ENCODE assay signal across 22 cellular contexts in genomic region chr6:109878291-109878690, GRCh38.
DNase-seq lines count a peak whose midpoint lies in the region; ATAC-seq, FAIRE-seq and TF ChIP-seq lines count a peak whose summit lies in the region.
"Had no signal": no experiment of that assay in that cellular context is flagged by ENCODE, and none has a peak within 500 bp of the region (broad histone marks: within the 10 kb centered on the region; RNA-seq: fewer than 3 reads in every experiment).

No MANE protein-coding gene starts in this region.

- H3K4me1 Mint-ChIP-seq in MCF 10A (ENCODE audit: insufficient read depth, unreplicated experiment) = peaks cover 25% of the 10 kb centered on the region
- H3K4me1 Mint-ChIP-seq in natural killer cell = no peaks in the 10 kb centered on the region

- H3K4me3 Mint-ChIP-seq in MCF 10A (ENCODE audit: unreplicated experiment) (no peak overlapping the region), natural killer cell (no peak overlapping the region)
- H3K4me3 Mint-ChIP-seq: CD8-positive, alpha-beta T cell had no signal

- peak overlapping the region; percentile 9 for H3K4me2 ChIP-seq in mammary epithelial cell (ENCODE audit: insufficient read depth, low read depth, low read length)
- H3K4me2 ChIP-seq in hepatocyte = no peak overlapping the region
- H3K4me2 ChIP-seq: BLaER1, KMS-11, SK-N-SH had no signal

- CTCF ChIA-PET in mammary epithelial cell (lab: Charles Lee; ENCODE audit: low non-redundant PET) (no interaction called here), MCF 10A (lab: Yijun Ruan, JAX) (no interaction called here)

- DNase-seq in mammary epithelial cell (no peak), MCF 10A (ENCODE audit: unreplicated experiment) (no peak), hepatocyte (ENCODE audit: low spot score) (no peak), posterior cingulate gyrus (no peak), urothelium cell line (ENCODE audit: low spot score) (no peak), natural killer cell (no peak)
- DNase-seq: CD8-positive, alpha-beta T cell; DND-41; MG63; NCI-H1092; NCI-H510A; SHP77; SK-N-SH had no signal

- intact Hi-C loops in mammary epithelial cell (cut with micrococcal nuclease) (no loop called here), MCF 10A (cut with micrococcal nuclease) (no loop called here), posterior cingulate gyrus (cut with DNase I) (no loop called here), natural killer cell (cut with micrococcal nuclease) (no loop called here)

- dilution Hi-C loops in mammary epithelial cell (cut with HindIII; ENCODE audit: low sequenced_read_pairs) = no loop called here

- H3K79me2 ChIP-seq in mammary epithelial cell (ENCODE audit: insufficient read depth, low read length) = no peaks in the 10 kb centered on the region
- no peaks in the 10 kb centered on the region for H3K79me2 ChIP-seq in hepatocyte

- no peaks in the 10 kb centered on the region for H4K20me1 ChIP-seq in mammary epithelial cell (ENCODE audit: insufficient read depth, low read length)
- no peaks in the 10 kb centered on the region for H4K20me1 ChIP-seq in hepatocyte (ENCODE audit: insufficient read depth, poor library complexity, severe bottlenecking)
- H4K20me1 ChIP-seq: BLaER1 had no signal

- H3K36me3 ChIP-seq in mammary epithelial cell (ENCODE audit: insufficient read depth, low read length) = no peaks in the 10 kb centered on the region
- no peaks in the 10 kb centered on the region for H3K36me3 ChIP-seq in hepatocyte (replicated peaks; ENCODE audit: insufficient read depth, low read depth)
- H3K36me3 ChIP-seq: BLaER1, MG63 had no signal

- no peak overlapping the region for H3K9ac ChIP-seq in mammary epithelial cell (ENCODE audit: insufficient read depth, low read length)
- H3K9ac ChIP-seq: BLaER1, KMS-11, SK-N-SH had no signal

- POLR2A ChIA-PET in MCF 10A (lab: Yijun Ruan, JAX) = no interaction called here

- H2AFZ ChIP-seq in mammary epithelial cell (ENCODE audit: low read depth, low read length) (peak overlapping the region; percentile 7), hepatocyte (no peak overlapping the region)

- no peaks in the 10 kb centered on the region for H3K27me3 ChIP-seq in mammary epithelial cell (ENCODE audit: insufficient read depth, low read length)
- H3K27me3 ChIP-seq in hepatocyte = no peaks in the 10 kb centered on the region
- H3K27me3 ChIP-seq: BLaER1, MG63 had no signal

- H3K9me2 ChIP-seq in hepatocyte (replicated peaks; ENCODE audit: insufficient read depth) = no peaks in the 10 kb centered on the region
- H3K9me2 ChIP-seq: SK-N-SH had no signal

- no peak for ATAC-seq in HG02973 (IDR thresholded peaks at IDR 0.05; ENCODE audit: unreplicated experiment)
- ATAC-seq in natural killer cell = no peak
- ATAC-seq: CD8-positive, alpha-beta T cell; HCT116; HepG2 had no signal

- peaks cover 8% of the 10 kb centered on the region for H3K9me3 ChIP-seq in mammary epithelial cell (replicated peaks; ENCODE audit: insufficient read depth, low read length)
- H3K9me3 ChIP-seq in hepatocyte (ENCODE audit: low read depth) = no peaks in the 10 kb centered on the region
- H3K9me3 ChIP-seq: MG63, SK-N-SH had no signal

- H3K27ac ChIP-seq in mammary epithelial cell (ENCODE audit: insufficient read depth, low read depth, low read length) (no peak overlapping the region), hepatocyte (peak overlapping the region; percentile 16), skin epidermis (peak overlapping the region in 16 of 21 experiments; percentile 53 to 90 (median 73))
- H3K27ac ChIP-seq: BLaER1, KMS-11 had no signal

- no peaks in the 10 kb centered on the region for H3K36me3 Mint-ChIP-seq in MCF 10A (ENCODE audit: insufficient read depth, unreplicated experiment)
- H3K36me3 Mint-ChIP-seq in natural killer cell = no peaks in the 10 kb centered on the region
- H3K36me3 Mint-ChIP-seq: CD8-positive, alpha-beta T cell had no signal

- no TSS peak for BruUV-seq in mammary epithelial cell (replicated peaks; lab: Mats Ljungman, UMichigan)
- no TSS peak for BruUV-seq in MCF 10A (replicated peaks; lab: Mats Ljungman, UMichigan)

- H3K4me1 ChIP-seq in mammary epithelial cell (ENCODE audit: insufficient read depth, low read length) = peaks cover 7% of the 10 kb centered on the region
- H3K4me1 ChIP-seq in hepatocyte (ENCODE audit: insufficient read depth) = no peaks in the 10 kb centered on the region

- no peak for FAIRE-seq in urothelium cell line (lab: Jason Lieb, UNC)
- FAIRE-seq: A204.1, G401.6, HepG2, RCC 7860 had no signal

- no peaks in the 10 kb centered on the region for H3K27me3 Mint-ChIP-seq in MCF 10A (ENCODE audit: insufficient read depth, unreplicated experiment)
- peaks cover 12 to 17% of the 10 kb centered on the region in 2 donors for H3K27me3 Mint-ChIP-seq in natural killer cell (ENCODE audit: low read depth in 2 of 2)

- 6% methylated on average over 3 of the region's 3 CpGs for WGBS in mammary epithelial cell (ENCODE audit: low coverage, missing lambda C conversion rate)
- 67% methylated on average over 3 of the region's 3 CpGs for WGBS in hepatocyte (ENCODE audit: low lambda C conversion rate, missing lambda C conversion rate)

- H3K4me3 ChIP-seq in mammary epithelial cell (replicated peaks in 1 of 3; ENCODE audit: insufficient read depth in 1 of 3, low read depth in 2 of 3, low read length in 3 of 3) (no peak overlapping the region), hepatocyte (no peak overlapping the region), skin epidermis (no peak overlapping the region)
- H3K4me3 ChIP-seq: BLaER1, MG63 had no signal

- H3K27ac Mint-ChIP-seq in MCF 10A (ENCODE audit: low read depth, unreplicated experiment) (no peak overlapping the region), natural killer cell (no peak overlapping the region)
- H3K27ac Mint-ChIP-seq: CD8-positive, alpha-beta T cell had no signal

- no peaks in the 10 kb centered on the region for H3K9me3 Mint-ChIP-seq in MCF 10A (ENCODE audit: unreplicated experiment)
- H3K9me3 Mint-ChIP-seq in natural killer cell = no peaks in the 10 kb centered on the region

- in situ Hi-C loops in mammary epithelial cell (cut with MboI; ENCODE audit: low sequenced_read_pairs in 2 of 2) = no loop called here

- TF ChIP-seq CTCF in mammary epithelial cell (conservative IDR thresholded peaks at IDR 0.05 in 1 of 2, IDR thresholded peaks at IDR 0.05 in 1 of 2; ENCODE audit: extremely low read depth in 1 of 2, insufficient read depth in 1 of 2, low read depth in 1 of 2, low read length in 2 of 2) (no peak), MCF 10A (IDR thresholded peaks at IDR 0.05; ENCODE audit: unreplicated experiment) (no peak), hepatocyte (IDR thresholded peaks at IDR 0.05; ENCODE audit: poor library complexity) (no peak), natural killer cell (IDR thresholded peaks at IDR 0.05) (no peak)
